Comparison of ENCODE assay signal across 3 cellular contexts in genomic region chr1:194164755-194165154, GRCh38.
TF ChIP-seq lines count a peak whose summit lies in the region.

No MANE protein-coding gene starts in this region.

TF ChIP-seq in HepG2, 621 proteins besides CTCF, POLR2A, EP300 and RAD21:
- TF ChIP-seq MAFK (conservative IDR thresholded peaks at IDR 0.05 in 1 of 2, IDR thresholded peaks at IDR 0.05 in 1 of 2; ENCODE audit: low read length in 2 of 2) (peak; percentile 70 to 84), NFKBIZ (CRISPR knock-in tag; IDR thresholded peaks at IDR 0.05) (no peak), GPBP1L1 (CRISPR knock-in tag; IDR thresholded peaks at IDR 0.05) (no peak), MAFF (IDR thresholded peaks at IDR 0.05; ENCODE audit: low read depth, low read length) (peak; percentile 75), NRL (CRISPR knock-in tag; IDR thresholded peaks at IDR 0.05; ENCODE audit: borderline replicate concordance) (no peak)

TF ChIP-seq in IMR-90, 13 proteins besides CTCF, POLR2A, EP300 and RAD21:
- TF ChIP-seq MAFK (IDR thresholded peaks at IDR 0.05; ENCODE audit: low read depth, low read length), result peak; percentile 74
- TF ChIP-seq BHLHE40 (IDR thresholded peaks at IDR 0.05; ENCODE audit: low read depth, low read length), result no peak

TF ChIP-seq in K562, 482 proteins besides CTCF, POLR2A, EP300 and RAD21:
- TF ChIP-seq NR4A1 (CRISPR knock-in tag; IDR thresholded peaks at IDR 0.05) (no peak), NR4A1 (tag; IDR thresholded peaks at IDR 0.05) (no peak), NR1H2 (CRISPR knock-in tag; IDR thresholded peaks at IDR 0.05) (no peak), C11orf30 (IDR thresholded peaks at IDR 0.05; ENCODE audit: low read depth) (peak; percentile 63; the same call in 1 of the 2 replicates), ATF4 (CRISPR knock-in tag; IDR thresholded peaks at IDR 0.05) (no peak), MAFK (IDR thresholded peaks at IDR 0.05; ENCODE audit: low read length) (peak; percentile 48; the same call in 1 of the 2 replicates), MAFG (tag; conservative IDR thresholded peaks at IDR 0.05) (peak; percentile 67), MAFF (IDR thresholded peaks at IDR 0.05; ENCODE audit: low read length) (peak; percentile 50; the same call in 1 of the 2 replicates), ZNF316 (IDR thresholded peaks at IDR 0.05) (peak; percentile 87)
